Comparison of ENCODE assay signal across 9 cellular contexts in the genomic region with DNA sequence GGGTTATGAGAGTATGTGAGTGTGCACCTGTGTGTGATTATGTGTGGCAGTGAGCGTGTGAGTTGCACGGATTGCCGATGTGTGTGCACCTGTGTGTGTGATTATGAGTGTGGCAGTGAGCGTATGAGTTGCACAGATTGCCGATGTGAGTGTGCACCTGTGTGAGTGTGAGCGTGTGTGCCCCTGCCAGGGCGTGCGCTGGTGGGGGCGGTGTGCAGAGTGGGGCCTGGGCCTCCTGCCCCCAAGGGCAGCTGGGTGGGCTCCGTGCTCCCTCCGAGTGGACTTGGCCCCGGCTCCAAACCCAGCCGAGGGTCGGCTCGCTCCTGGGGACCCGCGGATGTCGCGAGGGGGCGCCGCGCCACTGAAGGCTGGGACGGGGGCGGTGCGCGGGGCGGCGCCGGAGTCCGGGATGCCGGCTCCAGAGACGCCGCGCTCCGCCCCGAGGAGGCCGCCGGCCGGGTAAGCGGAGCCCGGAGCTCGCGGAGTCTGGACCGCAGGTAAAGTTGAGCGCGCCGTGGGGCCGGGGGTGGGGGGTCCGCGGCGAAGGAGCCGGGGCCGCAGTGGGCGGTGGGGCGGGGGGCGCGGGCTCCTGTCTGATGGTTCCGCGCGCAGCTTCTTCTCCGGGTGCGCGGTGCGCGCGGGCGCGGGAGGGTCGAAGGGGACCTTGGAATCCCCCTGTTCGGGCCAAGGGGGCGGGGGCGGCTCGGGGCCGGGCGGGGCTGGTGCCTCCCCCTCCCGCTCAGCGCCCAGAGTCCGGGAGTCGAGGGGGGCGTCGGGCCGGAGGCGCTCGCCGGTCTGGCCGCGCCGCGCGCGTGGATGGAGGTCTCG. TPM values are rescaled to one million over a fixed set of nuclear protein-coding genes. Genes with fewer than 3 reads are reported as not detected.
A peak's percentile ranks its signal among the peaks of the same experiment; 100 is the strongest.
DNase-seq lines count a peak whose midpoint lies in the region; ATAC-seq and TF ChIP-seq lines count a peak whose summit lies in the region.
"Had no signal": no experiment of that assay in that cellular context is flagged by ENCODE, and none has a peak within 500 bp of the region (broad histone marks: within the 10 kb centered on the region; RNA-seq: fewer than 3 reads in every experiment).

Gene KCNG2 (plus strand): TSS at position 421 of the 828 bp plus-strand sequence. CDS start 65,730 bp downstream, outside the sequence.

- WGBS in ectodermal cell, 2 experiments: 7% methylated on average over 92 of the region's 92 CpGs
- WGBS in adrenal gland, 4 donors: 5 to 44% (median 7%) methylated on average over 10 to 91 of the region's 92 CpGs

- H3K27ac Mint-ChIP-seq in nephron progenitor cell: no peak within 1 kb of the TSS

- peaks cover 60% of the 10 kb centered on the region for H3K27me3 ChIP-seq in ectodermal cell (ENCODE audit: control insufficient read depth, insufficient read depth, low read length, poor library complexity, severe bottlenecking)
- peaks cover 36% of the 10 kb centered on the region for H3K27me3 ChIP-seq in adrenal gland
- H3K27me3 ChIP-seq in Karpas-422 (ENCODE audit: low read length): no peaks in the 10 kb centered on the region

- H3K4me3 ChIP-seq in ectodermal cell (ENCODE audit: insufficient read depth, low read depth, low read length): peak within 1 kb of the TSS; percentile 43
- peak within 1 kb of the TSS in 1 of 4 donors; percentile 32 for H3K4me3 ChIP-seq in adrenal gland
- no peak within 1 kb of the TSS for H3K4me3 ChIP-seq in Karpas-422 (ENCODE audit: low read length)
- H3K4me3 ChIP-seq: PC-9 had no signal

- H3K9ac ChIP-seq in Karpas-422 (ENCODE audit: low read length): no peak within 1 kb of the TSS

- H3K4me1 ChIP-seq in ectodermal cell (ENCODE audit: control insufficient read depth, insufficient read depth, low read length): peaks cover 9% of the 10 kb centered on the region
- H3K4me1 ChIP-seq in adrenal gland (replicated peaks in 1 of 2): peaks cover 0 to 12% of the 10 kb centered on the region in 2 donors
- H3K4me1 ChIP-seq in Karpas-422 (ENCODE audit: low read length): no peaks in the 10 kb centered on the region

- peak; percentile 63 for DNase-seq in DMS53 (lab: John Stamatoyannopoulos, UW)
- DNase-seq in DMS53 treated with DMSO at 0.1 percent for 48 hours (lab: John Stamatoyannopoulos, UW; ENCODE audit: unreplicated experiment): no peak
- DNase-seq in NCI-H345 treated with DMSO at 0.1 percent for 48 hours (lab: John Stamatoyannopoulos, UW; ENCODE audit: unreplicated experiment): peak; percentile 5
- peak; percentile 80 for DNase-seq in nephron progenitor cell
- no peak for DNase-seq in adrenal gland
- DNase-seq in Karpas-422: no peak

- peak within 1 kb of the TSS; percentile 82 for H3K4me3 Mint-ChIP-seq in nephron progenitor cell

- no peak for TF ChIP-seq POLR2A in adrenal gland (IDR thresholded peaks at IDR 0.05)

- H3K9me2 ChIP-seq in Karpas-422 (replicated peaks; ENCODE audit: insufficient read depth, low read length): no peaks in the 10 kb centered on the region

- TF ChIP-seq CTCF in nephron progenitor cell (IDR thresholded peaks at IDR 0.05) (no peak), adrenal gland (IDR thresholded peaks at IDR 0.05) (no peak)

- H3K9me3 ChIP-seq in ectodermal cell (ENCODE audit: control insufficient read depth, low read length) (no peaks in the 10 kb centered on the region), adrenal gland (replicated peaks in 1 of 3) (no peaks in the 10 kb centered on the region), Karpas-422 (ENCODE audit: low read length) (no peaks in the 10 kb centered on the region)

- peaks cover 23% of the 10 kb centered on the region for H3K4me1 Mint-ChIP-seq in nephron progenitor cell

- H2AFZ ChIP-seq in Karpas-422 (ENCODE audit: low read length): no peak within 1 kb of the TSS
- H2AFZ ChIP-seq: PC-9 had no signal

- H3K27ac ChIP-seq in ectodermal cell (ENCODE audit: insufficient read depth, low read depth, low read length, poor library complexity, severe bottlenecking) (no peak within 1 kb of the TSS), adrenal gland (no peak within 1 kb of the TSS), Karpas-422 (ENCODE audit: low read length) (no peak within 1 kb of the TSS)
- H3K27ac ChIP-seq: PC-9 had no signal

- H3K27me3 Mint-ChIP-seq in nephron progenitor cell (ENCODE audit: low read depth, poor library complexity): peaks cover 82% of the 10 kb centered on the region

- no peaks in the 10 kb centered on the region for H3K79me2 ChIP-seq in Karpas-422 (ENCODE audit: low read length)

- intact Hi-C loops in adrenal gland (cut with DNase I): no loop called here

- no peak for ATAC-seq in HG03095 (IDR thresholded peaks at IDR 0.05; ENCODE audit: unreplicated experiment)

- H3K9me3 Mint-ChIP-seq in nephron progenitor cell: no peaks in the 10 kb centered on the region

- no peaks in the 10 kb centered on the region for H3K36me3 ChIP-seq in ectodermal cell (ENCODE audit: control insufficient read depth, insufficient read depth, low read length)
- H3K36me3 ChIP-seq in adrenal gland (replicated peaks in 1 of 2): no peaks in the 10 kb centered on the region
- no peaks in the 10 kb centered on the region for H3K36me3 ChIP-seq in Karpas-422 (ENCODE audit: insufficient read depth, low read length)

- no peaks in the 10 kb centered on the region for H3K36me3 Mint-ChIP-seq in nephron progenitor cell (ENCODE audit: low read depth)

- no peaks in the 10 kb centered on the region for H4K20me1 ChIP-seq in Karpas-422 (ENCODE audit: insufficient read depth, low read depth, low read length)

- H3K4me2 ChIP-seq in Karpas-422 (ENCODE audit: low read depth, low read length, poor library complexity, severe bottlenecking): no peak within 1 kb of the TSS
- H3K4me2 ChIP-seq: PC-9 had no signal

RNA-seq across cellular contexts. Expression of gene KCNG2, which starts in this region (rescaled TPM):
- polyA plus RNA-seq in ectodermal cell (2013, experiment 1 of 4): 0.30 TPM
- not detected for polyA plus RNA-seq in ectodermal cell (2013, experiment 2 of 4)
- polyA plus RNA-seq in ectodermal cell (2013, experiment 3 of 4): 0.53 TPM
- 0.16 TPM for polyA plus RNA-seq in ectodermal cell (2013, experiment 4 of 4)
- total RNA-seq in adrenal gland: 1 to 10 TPM in 2 of 8 donors, under 1 TPM in 5, not detected in 1; 0.28 to 2.9 (median 0.60) TPM
- polyA plus RNA-seq in adrenal gland: under 1 TPM in 1 of 3 donors, not detected in 2; 0.40 TPM
- total RNA-seq in Karpas-422 (2014; rRNA removed; shearing (Covaris generic); ENCODE audit: low replicate concordance): not detected in 2 replicates
- total RNA-seq: PC-9 had no signal

Comparison
In these comparisons a context has a peak if more than half of its experiments do, and no peak if none do; other contexts are left out.
1. DNase-seq: peak in DMS53 (single experiment), NCI-H345 treated with DMSO at 0.1 percent for 48 hours (single experiment) and nephron progenitor cell (single experiment); none in DMS53 treated with DMSO at 0.1 percent for 48 hours (single experiment), adrenal gland (0 of 7) and Karpas-422 (single experiment).